In genomic region chr20:584375-585301, GRCh38 we compare ENCODE assay signal across 12 cellular contexts. TPM values are rescaled to one million over a fixed set of nuclear protein-coding genes. Genes with fewer than 3 reads are reported as not detected.
A peak's percentile ranks its signal among the peaks of the same experiment; 100 is the strongest.
DNase-seq lines count a peak whose midpoint lies in the region; ATAC-seq and TF ChIP-seq lines count a peak whose summit lies in the region.
"Had no signal": no experiment of that assay in that cellular context is flagged by ENCODE, and none has a peak within 500 bp of the region (broad histone marks: within the 10 kb centered on the region; RNA-seq: fewer than 3 reads in every experiment).

No MANE protein-coding gene starts in this region.

- TF ChIP-seq CTCF in adrenal gland (IDR thresholded peaks at IDR 0.05): no peak

- H3K4me3 ChIP-seq in Karpas-422 (ENCODE audit: low read length): no peak overlapping the region
- no peak overlapping the region for H3K4me3 ChIP-seq in adrenal gland
- H3K4me3 ChIP-seq: colonic mucosa had no signal

- peak; percentile 82 to 89 for ATAC-seq in activated T-cell treated with anti-CD3 and anti-CD28 coated beads, Interleukin-2, amount 50 U/mL, for 4 hours
- no peak for ATAC-seq in T-helper 17 cell
- ATAC-seq: sciatic nerve had no signal

- peak overlapping the region; percentile 21 for H3K27ac Mint-ChIP-seq in T-helper 17 cell
- H3K27ac Mint-ChIP-seq: activated T-helper 1 cell treated with anti-CD3 and anti-CD28 coated beads, Interleukin-12 subunit alpha, Interleukin-12 subunit beta, Interleukin-2, Interleukin-4 antibody, amounts not matched to agents 30 ng/mL and 10 ng/mL and 1 ng/mL, durations not matched to agents 14 hours and 24 hours and 36 hours had no signal

- H3K4me1 ChIP-seq in Karpas-422 (ENCODE audit: low read length) (peaks cover 15% of the 10 kb centered on the region), adrenal gland (replicated peaks in 1 of 2) (no peaks in the 10 kb centered on the region)
- H3K4me1 ChIP-seq: colonic mucosa had no signal

- peaks cover 3% of the 10 kb centered on the region for H3K27me3 ChIP-seq in Karpas-422 (ENCODE audit: low read length)
- peaks cover 5% of the 10 kb centered on the region for H3K27me3 ChIP-seq in adrenal gland
- H3K27me3 ChIP-seq: colonic mucosa had no signal

- no peak for TF ChIP-seq POLR2A in adrenal gland (IDR thresholded peaks at IDR 0.05)

- H2AFZ ChIP-seq in Karpas-422 (ENCODE audit: low read length): no peak overlapping the region

- H3K4me1 Mint-ChIP-seq in activated T-cell treated with anti-CD3 and anti-CD28 coated beads, Interleukin-2, amount 50 U/mL, for 4 hours (ENCODE audit: low read depth): no peaks in the 10 kb centered on the region
- H3K4me1 Mint-ChIP-seq in T-helper 17 cell: no peaks in the 10 kb centered on the region

- intact Hi-C loops in posterior vena cava (cut with DNase I): no loop called here
- intact Hi-C loops in adrenal gland (cut with DNase I): no loop called here

- H3K9ac ChIP-seq in Karpas-422 (ENCODE audit: low read length): no peak overlapping the region

- H3K4me3 Mint-ChIP-seq in activated T-cell treated with anti-CD3 and anti-CD28 coated beads, Interleukin-2, amount 50 U/mL, for 4 hours: no peak overlapping the region
- no peak overlapping the region for H3K4me3 Mint-ChIP-seq in T-helper 17 cell
- H3K4me3 Mint-ChIP-seq: activated T-helper 1 cell treated with anti-CD3 and anti-CD28 coated beads, Interleukin-12 subunit alpha, Interleukin-12 subunit beta, Interleukin-2, Interleukin-4 antibody, amounts not matched to agents 30 ng/mL and 10 ng/mL and 1 ng/mL, durations not matched to agents 14 hours and 24 hours and 36 hours had no signal

- no peaks in the 10 kb centered on the region for H4K20me1 ChIP-seq in Karpas-422 (ENCODE audit: insufficient read depth, low read depth, low read length)

- no peaks in the 10 kb centered on the region for H3K79me2 ChIP-seq in Karpas-422 (ENCODE audit: low read length)

- WGBS in adrenal gland, 4 donors: 67 to 71% (median 69%) methylated on average over 10 of the region's 10 CpGs

- H3K36me3 ChIP-seq in Karpas-422 (ENCODE audit: insufficient read depth, low read length): no peaks in the 10 kb centered on the region
- H3K36me3 ChIP-seq in adrenal gland (replicated peaks in 1 of 2): no peaks in the 10 kb centered on the region
- H3K36me3 ChIP-seq: colonic mucosa had no signal

- H3K9me3 ChIP-seq in T-helper 17 cell (ENCODE audit: control insufficient read depth, low read length, poor library complexity, severe bottlenecking) (no peaks in the 10 kb centered on the region), Karpas-422 (ENCODE audit: low read length) (no peaks in the 10 kb centered on the region), adrenal gland (replicated peaks in 1 of 3) (no peaks in the 10 kb centered on the region)
- H3K9me3 ChIP-seq: colonic mucosa had no signal

- no peaks in the 10 kb centered on the region for H3K9me2 ChIP-seq in Karpas-422 (replicated peaks; ENCODE audit: insufficient read depth, low read length)

- no peak overlapping the region for H3K4me2 ChIP-seq in Karpas-422 (ENCODE audit: low read depth, low read length, poor library complexity, severe bottlenecking)

- H3K9me3 Mint-ChIP-seq in activated T-cell treated with anti-CD3 and anti-CD28 coated beads, Interleukin-2, amount 50 U/mL, for 4 hours: no peaks in the 10 kb centered on the region
- H3K9me3 Mint-ChIP-seq: activated T-helper 1 cell treated with anti-CD3 and anti-CD28 coated beads, Interleukin-12 subunit alpha, Interleukin-12 subunit beta, Interleukin-2, Interleukin-4 antibody, amounts not matched to agents 30 ng/mL and 10 ng/mL and 1 ng/mL, durations not matched to agents 14 hours and 24 hours and 36 hours had no signal

- DNase-seq in activated T-cell treated with anti-CD3 and anti-CD28 coated beads, Interleukin-2, amount 50 U/mL, for 4 hours: no peak
- DNase-seq in activated T-cell treated with anti-CD3 and anti-CD28 coated beads for 4 hours (no peak), HT1080 (ENCODE audit: low read depth) (peak; percentile 22), T-helper 17 cell (no peak), posterior vena cava (ENCODE audit: low spot score) (peak; percentile 31), NCI-H774 (lab: John Stamatoyannopoulos, UW) (no peak), Karpas-422 (no peak), adrenal gland (no peak)
- DNase-seq: colonic mucosa, NCI-H1694 had no signal

- peaks cover 25% of the 10 kb centered on the region for H3K27me3 Mint-ChIP-seq in activated T-cell treated with anti-CD3 and anti-CD28 coated beads, Interleukin-2, amount 50 U/mL, for 4 hours (ENCODE audit: low read depth)
- H3K27me3 Mint-ChIP-seq in T-helper 17 cell: peaks cover 28% of the 10 kb centered on the region

- no peaks in the 10 kb centered on the region for H3K36me3 Mint-ChIP-seq in activated T-cell treated with anti-CD3 and anti-CD28 coated beads, Interleukin-2, amount 50 U/mL, for 4 hours (ENCODE audit: insufficient read depth)
- H3K36me3 Mint-ChIP-seq in T-helper 17 cell (ENCODE audit: low read depth): peaks cover 3% of the 10 kb centered on the region

- H3K27ac ChIP-seq in Karpas-422 (ENCODE audit: low read length): no peak overlapping the region
- H3K27ac ChIP-seq in adrenal gland: no peak overlapping the region
- H3K27ac ChIP-seq: colonic mucosa had no signal

RNA-seq across cellular contexts. Expression of gene TCF15, which starts 25.5 kb away (rescaled TPM):
- total RNA-seq in activated T-cell treated with anti-CD3 and anti-CD28 coated beads, Interleukin-2, amount 50 U/mL, for 4 hours: under 1 TPM in 1 of 3 donors, not detected in 2; 0.21 TPM
- total RNA-seq in HT1080 (2014; rRNA removed; shearing (Covaris generic)): not detected in 2 replicates
- 0.05 and 0.09 TPM in 2 replicates for polyA plus RNA-seq in HT1080 (2015; cell fraction: cytosol; rRNA removed)
- 0.08 TPM in 1 of 2 replicates, not detected in the other for polyA plus RNA-seq in HT1080 (2015; cell fraction: nucleus; rRNA removed)
- total RNA-seq in T-helper 17 cell (not detected), posterior vena cava (1 to 10 TPM; 2.2 to 2.5 TPM), adrenal gland (1 to 10 TPM in 4 of 8 donors, under 1 TPM in 4; 0.37 to 2.2 (median 0.96) TPM)
- not detected in 2 replicates for total RNA-seq in Karpas-422 (2014; rRNA removed; shearing (Covaris generic); ENCODE audit: low replicate concordance)
- polyA plus RNA-seq in adrenal gland: 1 to 10 TPM in 2 of 3 donors, under 1 TPM in 1; 0.31 to 3.0 (median 2.7) TPM

RNA-seq across cellular contexts. Expression of gene CSNK2A1, which starts 41.0 kb away (rescaled TPM):
- 100 to 1,000 TPM; 183 to 191 (median 187) TPM for total RNA-seq in activated T-cell treated with anti-CD3 and anti-CD28 coated beads, Interleukin-2, amount 50 U/mL, for 4 hours
- total RNA-seq in HT1080 (2014; rRNA removed; shearing (Covaris generic)): 149 and 187 TPM in 2 replicates
- polyA plus RNA-seq in HT1080 (2015; cell fraction: cytosol; rRNA removed): 230 and 297 TPM in 2 replicates
- polyA plus RNA-seq in HT1080 (2015; cell fraction: nucleus; rRNA removed): 255 and 260 TPM in 2 replicates
- total RNA-seq in T-helper 17 cell: 10 to 100 TPM; 63.8 to 69.0 TPM
- 10 to 100 TPM; 71.4 to 74.8 TPM for total RNA-seq in posterior vena cava
- 91.3 and 148 TPM in 2 replicates for total RNA-seq in Karpas-422 (2014; rRNA removed; shearing (Covaris generic); ENCODE audit: low replicate concordance)
- 100 to 1,000 TPM in 4 of 8 donors, 10 to 100 TPM in 4; 61.9 to 120 (median 94.1) TPM for total RNA-seq in adrenal gland
- polyA plus RNA-seq in adrenal gland: 100 to 1,000 TPM in 1 of 3 donors, 10 to 100 TPM in 2; 18.9 to 192 (median 22.7) TPM

Comparison
In these comparisons a context has a peak if more than half of its experiments do, and no peak if none do; other contexts are left out.
1. DNase-seq: peak in HT1080 (single experiment) and posterior vena cava (single experiment); none in activated T-cell treated with anti-CD3 and anti-CD28 coated beads, Interleukin-2, amount 50 U/mL, for 4 hours (single experiment), activated T-cell treated with anti-CD3 and anti-CD28 coated beads for 4 hours (single experiment), T-helper 17 cell (0 of 3), NCI-H774 (single experiment), Karpas-422 (single experiment) and adrenal gland (0 of 7).